In genomic region chr22:23835773-23836144, GRCh38 we compare ENCODE assay signal across 14 cellular contexts. TPM values are rescaled to one million over a fixed set of nuclear protein-coding genes. Genes with fewer than 3 reads are reported as not detected.
DNase-seq lines count a peak whose midpoint lies in the region; ATAC-seq, FAIRE-seq and TF ChIP-seq lines count a peak whose summit lies in the region.
"Had no signal": no experiment of that assay in that cellular context is flagged by ENCODE, and none has a peak within 500 bp of the region (broad histone marks: within the 10 kb centered on the region; RNA-seq: fewer than 3 reads in every experiment).

No MANE protein-coding gene starts in this region.

- H3K27ac Mint-ChIP-seq in activated CD4-positive, alpha-beta T cell treated with anti-CD3 and anti-CD28 coated beads for 36 hours = peak overlapping the region; percentile 11
- H3K27ac Mint-ChIP-seq in activated T-helper 1 cell treated with anti-CD3 and anti-CD28 coated beads, Interleukin-12 subunit alpha, Interleukin-12 subunit beta, Interleukin-2, Interleukin-4 antibody, amounts not matched to agents 30 ng/mL and 10 ng/mL and 1 ng/mL, durations not matched to agents 14 hours and 24 hours and 36 hours = peak overlapping the region; percentile 40
- no peak overlapping the region for H3K27ac Mint-ChIP-seq in GM23338

- peaks cover 6% of the 10 kb centered on the region; the same call in 1 of the 2 replicates for H3F3A ChIP-seq in GM23338 (replicated peaks; ENCODE audit: low read depth)

- H3K27me3 ChIP-seq in HepG2 (ENCODE audit: control insufficient read depth in 1 of 2, insufficient read depth in 2 of 2, low read length in 2 of 2) = no peaks in the 10 kb centered on the region
- no peaks in the 10 kb centered on the region for H3K27me3 ChIP-seq in stomach
- no peaks in the 10 kb centered on the region for H3K27me3 ChIP-seq in GM23338 (ENCODE audit: insufficient read depth)
- H3K27me3 ChIP-seq: adrenal gland had no signal

- DNase-seq in activated CD4-positive, alpha-beta T cell treated with anti-CD3 and anti-CD28 coated beads for 36 hours = no peak
- no peak for DNase-seq in activated CD4-positive, alpha-beta T cell treated with anti-CD3 and anti-CD28 coated beads, Interleukin-2, amount 50 U/mL, for 4 hours
- no peak for DNase-seq in activated T-helper 1 cell treated with anti-CD3 and anti-CD28 coated beads, Interleukin-12 subunit alpha, Interleukin-12 subunit beta, Interleukin-2, Interleukin-4 antibody, amounts not matched to agents 30 ng/mL and 10 ng/mL and 1 ng/mL, durations not matched to agents 14 hours and 24 hours and 36 hours (ENCODE audit: low spot score)
- no peak for DNase-seq in HepG2 (ENCODE audit: low spot score)
- no peak for DNase-seq in stomach
- no peak for DNase-seq in GM23338 (ENCODE audit: low spot score)
- DNase-seq in SKM-1 (lab: John Stamatoyannopoulos, UW; ENCODE audit: unreplicated experiment) = no peak
- no peak for DNase-seq in stimulated activated CD4-positive, alpha-beta T cell treated with anti-CD3 and anti-CD28 coated beads, Interleukin-2, amount 100 ng/mL, for 48 hours
- DNase-seq: Calu3, OCI-M1, trophoblast cell had no signal

- H3K9me3 ChIP-seq in HepG2 (ENCODE audit: low read length) (no peaks in the 10 kb centered on the region), stomach (no peaks in the 10 kb centered on the region)
- H3K9me3 ChIP-seq: adrenal gland had no signal

- no peaks in the 10 kb centered on the region for H3K4me1 ChIP-seq in HepG2 (ENCODE audit: insufficient read depth, low read length)
- peaks cover 29 to 74% (median 56%) of the 10 kb centered on the region in 4 donors for H3K4me1 ChIP-seq in stomach
- H3K4me1 ChIP-seq in GM23338 (ENCODE audit: insufficient read depth) = peaks cover 6% of the 10 kb centered on the region; the same call in 1 of the 2 replicates

- WGBS in HepG2 (ENCODE audit: low lambda C conversion rate) = 81% methylated on average over 6 of the region's 9 CpGs
- 40 to 50% (median 42%) methylated on average over 9 of the region's 9 CpGs for WGBS in stomach, 5 donors

- POLR2A ChIA-PET in activated CD4-positive, alpha-beta T cell treated with anti-CD3 and anti-CD28 coated beads for 36 hours (lab: Charles Lee) = no interaction called here
- POLR2A ChIA-PET in HepG2 (lab: Yijun Ruan, JAX) = no interaction called here

- TF ChIP-seq RAD21 in HepG2 (CRISPR knock-in tag; IDR thresholded peaks at IDR 0.05) = no peak

- no peaks in the 10 kb centered on the region for H3K9me3 Mint-ChIP-seq in activated CD4-positive, alpha-beta T cell treated with anti-CD3 and anti-CD28 coated beads for 36 hours (ENCODE audit: low read depth)
- no peaks in the 10 kb centered on the region for H3K9me3 Mint-ChIP-seq in activated T-helper 1 cell treated with anti-CD3 and anti-CD28 coated beads, Interleukin-12 subunit alpha, Interleukin-12 subunit beta, Interleukin-2, Interleukin-4 antibody, amounts not matched to agents 30 ng/mL and 10 ng/mL and 1 ng/mL, durations not matched to agents 14 hours and 24 hours and 36 hours
- H3K9me3 Mint-ChIP-seq in GM23338 = peaks cover 3% of the 10 kb centered on the region; the same call in 1 of the 3 replicates

- H3K9ac ChIP-seq in HepG2 (ENCODE audit: insufficient read depth, low read depth, low read length) = no peak overlapping the region

- peaks cover 19% of the 10 kb centered on the region for H3K4me1 Mint-ChIP-seq in activated CD4-positive, alpha-beta T cell treated with anti-CD3 and anti-CD28 coated beads for 36 hours
- H3K4me1 Mint-ChIP-seq in activated T-helper 1 cell treated with anti-CD3 and anti-CD28 coated beads, Interleukin-12 subunit alpha, Interleukin-12 subunit beta, Interleukin-2, Interleukin-4 antibody, amounts not matched to agents 30 ng/mL and 10 ng/mL and 1 ng/mL, durations not matched to agents 14 hours and 24 hours and 36 hours (ENCODE audit: low read depth) = peaks cover 31% of the 10 kb centered on the region
- H3K4me1 Mint-ChIP-seq in GM23338 = peaks cover 14% of the 10 kb centered on the region

- in situ Hi-C loops in HepG2 (cut with HindIII; ENCODE audit: extremely low pct_ligation_motif_present, low pct_unique_long_range_greater_than_20kb) = loop anchor here (25.0 kb wide), 1 partner anchor 223 kb away; no protein-coding TSS in a partner anchor

- H2AFZ ChIP-seq in HepG2 (ENCODE audit: low read length) = no peak overlapping the region
- no peak overlapping the region for H2AFZ ChIP-seq in GM23338

- TF ChIP-seq EP300 in HepG2 (IDR thresholded peaks at IDR 0.05; ENCODE audit: low read depth in 2 of 2, low read length in 2 of 2) (no peak), HepG2 (CRISPR knock-in tag; IDR thresholded peaks at IDR 0.05; ENCODE audit: borderline replicate concordance) (no peak), stomach (IDR thresholded peaks at IDR 0.05) (no peak)

- H3K4me3 ChIP-seq in HepG2 (replicated peaks in 1 of 3; ENCODE audit: insufficient read depth in 1 of 3, low read depth in 2 of 3, low read length in 3 of 3) (no peak overlapping the region), stomach (no peak overlapping the region), GM23338 (no peak overlapping the region)
- H3K4me3 ChIP-seq: adrenal gland had no signal

- no peak overlapping the region for H3K4me3 Mint-ChIP-seq in activated CD4-positive, alpha-beta T cell treated with anti-CD3 and anti-CD28 coated beads for 36 hours
- peak overlapping the region; percentile 26 for H3K4me3 Mint-ChIP-seq in activated T-helper 1 cell treated with anti-CD3 and anti-CD28 coated beads, Interleukin-12 subunit alpha, Interleukin-12 subunit beta, Interleukin-2, Interleukin-4 antibody, amounts not matched to agents 30 ng/mL and 10 ng/mL and 1 ng/mL, durations not matched to agents 14 hours and 24 hours and 36 hours
- H3K4me3 Mint-ChIP-seq in GM23338 = no peak overlapping the region

- H3K27ac ChIP-seq in HepG2 (ENCODE audit: extremely low read length, insufficient read depth, low read length) (no peak overlapping the region), stomach (peak overlapping the region; percentile 44 to 65 (median 61)), GM23338 (ENCODE audit: low read depth) (no peak overlapping the region)
- H3K27ac ChIP-seq: HL-60 had no signal

- BruUV-seq in HepG2 (replicated peaks; lab: Mats Ljungman, UMichigan) = no TSS peak

- H3K27me3 Mint-ChIP-seq in activated CD4-positive, alpha-beta T cell treated with anti-CD3 and anti-CD28 coated beads for 36 hours = peaks cover 2% of the 10 kb centered on the region
- no peaks in the 10 kb centered on the region for H3K27me3 Mint-ChIP-seq in activated T-helper 1 cell treated with anti-CD3 and anti-CD28 coated beads, Interleukin-12 subunit alpha, Interleukin-12 subunit beta, Interleukin-2, Interleukin-4 antibody, amounts not matched to agents 30 ng/mL and 10 ng/mL and 1 ng/mL, durations not matched to agents 14 hours and 24 hours and 36 hours (ENCODE audit: insufficient read depth)
- H3K27me3 Mint-ChIP-seq in GM23338 (ENCODE audit: insufficient read depth, low read depth, poor library complexity) = peaks cover 25% of the 10 kb centered on the region

- peaks cover 2% of the 10 kb centered on the region for H3K36me3 Mint-ChIP-seq in activated CD4-positive, alpha-beta T cell treated with anti-CD3 and anti-CD28 coated beads for 36 hours (ENCODE audit: low read depth)
- H3K36me3 Mint-ChIP-seq in activated T-helper 1 cell treated with anti-CD3 and anti-CD28 coated beads, Interleukin-12 subunit alpha, Interleukin-12 subunit beta, Interleukin-2, Interleukin-4 antibody, amounts not matched to agents 30 ng/mL and 10 ng/mL and 1 ng/mL, durations not matched to agents 14 hours and 24 hours and 36 hours (ENCODE audit: low read depth) = peaks cover 10% of the 10 kb centered on the region
- peaks cover 14% of the 10 kb centered on the region for H3K36me3 Mint-ChIP-seq in GM23338 (ENCODE audit: low read depth)

- TF ChIP-seq POLR2A in HepG2 (IDR thresholded peaks at IDR 0.05; ENCODE audit: insufficient read depth in 1 of 2, low read depth in 2 of 2, low read length in 2 of 2) (no peak), stomach (IDR thresholded peaks at IDR 0.05) (no peak)

- H3K79me2 ChIP-seq in HepG2 (ENCODE audit: insufficient read depth, low read length) (no peaks in the 10 kb centered on the region), GM23338 (replicated peaks; ENCODE audit: insufficient read depth) (no peaks in the 10 kb centered on the region)

- CTCF ChIA-PET in activated CD4-positive, alpha-beta T cell treated with anti-CD3 and anti-CD28 coated beads for 36 hours (lab: Charles Lee) = interaction anchor here (1.4 kb wide), 1 partner anchor 14 kb away, joined by 7 read pairs; no protein-coding TSS in a partner anchor
- CTCF ChIA-PET in HepG2 (lab: Yijun Ruan, JAX; ENCODE audit: low intra/inter-chr PET ratio, low total read pairs) = no interaction called here

- H3K4me2 ChIP-seq in HepG2 (ENCODE audit: low read depth, low read length) (no peak overlapping the region), GM23338 (no peak overlapping the region)

- H4K20me1 ChIP-seq in HepG2 (ENCODE audit: insufficient read depth, low read length) (no peaks in the 10 kb centered on the region), GM23338 (replicated peaks; ENCODE audit: insufficient read depth) (peaks cover 8% of the 10 kb centered on the region; the same call in 1 of the 2 replicates)

- no peak for ATAC-seq in activated CD4-positive, alpha-beta T cell treated with anti-CD3 and anti-CD28 coated beads for 36 hours
- no peak for ATAC-seq in HepG2
- ATAC-seq in GM23338 = no peak

- H3K36me3 ChIP-seq in HepG2 (replicated peaks in 1 of 2; ENCODE audit: control insufficient read depth in 1 of 2, insufficient read depth in 2 of 2, low read length in 2 of 2) = peaks cover 29 to 51% of the 10 kb centered on the region in 2 experiments; a peak in 4 of 5 replicates
- H3K36me3 ChIP-seq in stomach = peaks cover 17 to 65% (median 61%) of the 10 kb centered on the region in 4 donors
- no peaks in the 10 kb centered on the region for H3K36me3 ChIP-seq in GM23338 (ENCODE audit: insufficient read depth)

- intact Hi-C loops in activated CD4-positive, alpha-beta T cell treated with anti-CD3 and anti-CD28 coated beads for 36 hours (cut with DNase I, micrococcal nuclease) = loop anchor here in 1 of 2 experiments (10.0 kb wide), 1 partner anchor 621 kb away; no protein-coding TSS in a partner anchor
- intact Hi-C loops in activated T-helper 1 cell treated with anti-CD3 and anti-CD28 coated beads, Interleukin-12 subunit alpha, Interleukin-12 subunit beta, Interleukin-2, Interleukin-4 antibody, amounts not matched to agents 30 ng/mL and 10 ng/mL and 1 ng/mL, durations not matched to agents 14 hours and 24 hours and 36 hours (cut with micrococcal nuclease) = no loop called here
- intact Hi-C loops in HepG2 (cut with micrococcal nuclease; ENCODE audit: unreplicated experiment) (no loop called here), stomach (cut with DNase I; ENCODE audit: low total_unique reads) (no loop called here)

- TF ChIP-seq CTCF in HepG2 (CRISPR knock-in tag; IDR thresholded peaks at IDR 0.05) = no peak
- TF ChIP-seq CTCF in stomach (IDR thresholded peaks at IDR 0.05) = no peak
- no peak for TF ChIP-seq CTCF in GM23338 (conservative IDR thresholded peaks at IDR 0.05; ENCODE audit: low read depth in 2 of 2)

- no peak for FAIRE-seq in HepG2 (lab: Jason Lieb, UNC)
- FAIRE-seq: A204.1 had no signal

- no peaks in the 10 kb centered on the region for H3K9me2 ChIP-seq in GM23338 (ENCODE audit: insufficient read depth)

RNA-seq across cellular contexts. Expression of gene DERL3, which starts 3.0 kb away (rescaled TPM):
- 1 to 10 TPM; 5.2 to 5.7 TPM for total RNA-seq in activated CD4-positive, alpha-beta T cell treated with anti-CD3 and anti-CD28 coated beads for 36 hours
- total RNA-seq in activated T-helper 1 cell treated with anti-CD3 and anti-CD28 coated beads, Interleukin-12 subunit alpha, Interleukin-12 subunit beta, Interleukin-2, Interleukin-4 antibody, amounts not matched to agents 30 ng/mL and 10 ng/mL and 1 ng/mL, durations not matched to agents 14 hours and 24 hours and 36 hours = 13.8 and 18.8 TPM in 2 replicates
- total RNA-seq in HepG2 (2016; rRNA removed; fragmentation: Illumina TruSeq; extraction: Trizol) (not detected in 2 replicates), stomach (10 to 100 TPM in 2 of 5 donors, 1 to 10 TPM in 2, under 1 TPM in 1; 0.45 to 24.1 (median 5.2) TPM)
- not detected in 2 replicates for total RNA-seq in HepG2 (2016; cell fraction: cytosol; rRNA removed; fragmentation: Illumina TruSeq; extraction: Trizol; ENCODE audit: low read depth)
- not detected in 2 replicates for total RNA-seq in HepG2 (2016; cell fraction: insoluble cytoplasmic fraction; rRNA removed; fragmentation: Illumina TruSeq; extraction: Trizol)
- total RNA-seq in HepG2 (2016; cell fraction: membrane; rRNA removed; fragmentation: Illumina TruSeq; extraction: Trizol) = not detected in 2 replicates
- total RNA-seq in HepG2 (2016; cell fraction: nucleus; rRNA removed; fragmentation: Illumina TruSeq; extraction: Trizol) = not detected in 2 replicates
- polyA plus RNA-seq in HepG2 (2011; rRNA removed) (not detected in 2 replicates), stomach (10 to 100 TPM in 1 of 3 donors, 1 to 10 TPM in 2; 6.2 to 24.5 (median 7.9) TPM), GM23338 (2016; fragmentation: Nextera tagmentation; extraction: Ambion mirVana) (16.6 and 19.5 TPM in 2 replicates)
- polyA plus RNA-seq in HepG2 (2011; cell fraction: cytosol; rRNA removed) = not detected in 2 replicates
- not detected in 2 replicates for polyA plus RNA-seq in HepG2 (2011; cell fraction: nucleus; rRNA removed)
- 0.07 TPM in 1 of 2 replicates, not detected in the other for polyA plus RNA-seq in HepG2 (2012)
- polyA plus RNA-seq in HepG2 (2016; cell fraction: cytosol; fragmentation: Illumina TruSeq; extraction: Trizol; ENCODE audit: low read depth) = not detected in 2 replicates
- not detected in 2 replicates for polyA plus RNA-seq in HepG2 (2016; cell fraction: insoluble cytoplasmic fraction; fragmentation: Illumina TruSeq; extraction: Trizol; ENCODE audit: low read depth)
- polyA plus RNA-seq in HepG2 (2016; cell fraction: membrane; fragmentation: Illumina TruSeq; extraction: Trizol; ENCODE audit: low read depth) = not detected in 2 replicates
- polyA plus RNA-seq in HepG2 (2016; cell fraction: nucleus; fragmentation: Illumina TruSeq; extraction: Trizol; ENCODE audit: insufficient read depth, low read depth) = not detected in 2 replicates
- polyA minus RNA-seq in HepG2 (2011; rRNA and poly(A)+ RNA removed; ENCODE audit: low replicate concordance) = 1.4 TPM in 1 of 2 replicates, not detected in the other
- not detected in 2 replicates for polyA minus RNA-seq in HepG2 (2011; cell fraction: cytosol; rRNA and poly(A)+ RNA removed)
- not detected in 2 replicates for polyA minus RNA-seq in HepG2 (2011; cell fraction: nucleus; rRNA and poly(A)+ RNA removed)
- total RNA-seq in GM23338 (2014; rRNA removed; shearing (Covaris generic)) = 10.6 and 13.6 TPM in 2 replicates

RNA-seq across cellular contexts. Expression of gene SLC2A11, which starts 21.9 kb away (rescaled TPM):
- 1 to 10 TPM; 7.6 to 7.7 TPM for total RNA-seq in activated CD4-positive, alpha-beta T cell treated with anti-CD3 and anti-CD28 coated beads for 36 hours
- 8.3 and 8.4 TPM in 2 replicates for total RNA-seq in activated T-helper 1 cell treated with anti-CD3 and anti-CD28 coated beads, Interleukin-12 subunit alpha, Interleukin-12 subunit beta, Interleukin-2, Interleukin-4 antibody, amounts not matched to agents 30 ng/mL and 10 ng/mL and 1 ng/mL, durations not matched to agents 14 hours and 24 hours and 36 hours
- 8.9 and 15.2 TPM in 2 replicates for total RNA-seq in HepG2 (2016; rRNA removed; fragmentation: Illumina TruSeq; extraction: Trizol)
- total RNA-seq in HepG2 (2016; cell fraction: cytosol; rRNA removed; fragmentation: Illumina TruSeq; extraction: Trizol; ENCODE audit: low read depth) = 9.3 TPM in 2 replicates
- 9.3 and 15.6 TPM in 2 replicates for total RNA-seq in HepG2 (2016; cell fraction: insoluble cytoplasmic fraction; rRNA removed; fragmentation: Illumina TruSeq; extraction: Trizol)
- 18.3 and 19.5 TPM in 2 replicates for total RNA-seq in HepG2 (2016; cell fraction: membrane; rRNA removed; fragmentation: Illumina TruSeq; extraction: Trizol)
- total RNA-seq in HepG2 (2016; cell fraction: nucleus; rRNA removed; fragmentation: Illumina TruSeq; extraction: Trizol) = 16.4 and 16.6 TPM in 2 replicates
- polyA plus RNA-seq in HepG2 (2011; rRNA removed) = 15.4 and 18.6 TPM in 2 replicates
- polyA plus RNA-seq in HepG2 (2011; cell fraction: cytosol; rRNA removed) = 16.1 and 19.7 TPM in 2 replicates
- 28.4 and 31.3 TPM in 2 replicates for polyA plus RNA-seq in HepG2 (2011; cell fraction: nucleus; rRNA removed)
- 11.1 and 17.5 TPM in 2 replicates for polyA plus RNA-seq in HepG2 (2012)
- polyA plus RNA-seq in HepG2 (2016; cell fraction: cytosol; fragmentation: Illumina TruSeq; extraction: Trizol; ENCODE audit: low read depth) = 16.2 and 17.4 TPM in 2 replicates
- 8.6 and 11.3 TPM in 2 replicates for polyA plus RNA-seq in HepG2 (2016; cell fraction: insoluble cytoplasmic fraction; fragmentation: Illumina TruSeq; extraction: Trizol; ENCODE audit: low read depth)
- polyA plus RNA-seq in HepG2 (2016; cell fraction: membrane; fragmentation: Illumina TruSeq; extraction: Trizol; ENCODE audit: low read depth) = 16.1 and 17.7 TPM in 2 replicates
- 31.8 and 34.3 TPM in 2 replicates for polyA plus RNA-seq in HepG2 (2016; cell fraction: nucleus; fragmentation: Illumina TruSeq; extraction: Trizol; ENCODE audit: insufficient read depth, low read depth)
- polyA minus RNA-seq in HepG2 (2011; rRNA and poly(A)+ RNA removed; ENCODE audit: low replicate concordance) = 11.5 and 32.8 TPM in 2 replicates
- 4.7 and 5.8 TPM in 2 replicates for polyA minus RNA-seq in HepG2 (2011; cell fraction: cytosol; rRNA and poly(A)+ RNA removed)
- 21.2 and 32.8 TPM in 2 replicates for polyA minus RNA-seq in HepG2 (2011; cell fraction: nucleus; rRNA and poly(A)+ RNA removed)
- total RNA-seq in stomach = 10 to 100 TPM in 1 of 5 donors, 1 to 10 TPM in 4; 3.2 to 10.3 (median 6.6) TPM
- 1 to 10 TPM; 5.8 to 9.1 (median 6.7) TPM for polyA plus RNA-seq in stomach
- 15.1 and 21.8 TPM in 2 replicates for total RNA-seq in GM23338 (2014; rRNA removed; shearing (Covaris generic))
- 7.1 and 7.4 TPM in 2 replicates for polyA plus RNA-seq in GM23338 (2016; fragmentation: Nextera tagmentation; extraction: Ambion mirVana)

RNA-seq across cellular contexts. Expression of gene SMARCB1, which starts 49.0 kb away (rescaled TPM):
- total RNA-seq in activated CD4-positive, alpha-beta T cell treated with anti-CD3 and anti-CD28 coated beads for 36 hours = 10 to 100 TPM; 78.2 to 95.2 TPM
- total RNA-seq in activated T-helper 1 cell treated with anti-CD3 and anti-CD28 coated beads, Interleukin-12 subunit alpha, Interleukin-12 subunit beta, Interleukin-2, Interleukin-4 antibody, amounts not matched to agents 30 ng/mL and 10 ng/mL and 1 ng/mL, durations not matched to agents 14 hours and 24 hours and 36 hours = 92.4 and 99.8 TPM in 2 replicates
- total RNA-seq in HepG2 (2016; rRNA removed; fragmentation: Illumina TruSeq; extraction: Trizol) (74.0 and 75.8 TPM in 2 replicates), stomach (10 to 100 TPM; 13.4 to 74.6 (median 48.2) TPM)
- 49.5 and 56.5 TPM in 2 replicates for total RNA-seq in HepG2 (2016; cell fraction: cytosol; rRNA removed; fragmentation: Illumina TruSeq; extraction: Trizol; ENCODE audit: low read depth)
- total RNA-seq in HepG2 (2016; cell fraction: insoluble cytoplasmic fraction; rRNA removed; fragmentation: Illumina TruSeq; extraction: Trizol) = 57.1 and 69.6 TPM in 2 replicates
- total RNA-seq in HepG2 (2016; cell fraction: membrane; rRNA removed; fragmentation: Illumina TruSeq; extraction: Trizol) = 60.2 and 66.9 TPM in 2 replicates
- 33.7 and 37.0 TPM in 2 replicates for total RNA-seq in HepG2 (2016; cell fraction: nucleus; rRNA removed; fragmentation: Illumina TruSeq; extraction: Trizol)
- polyA plus RNA-seq in HepG2 (2011; rRNA removed) (150 and 166 TPM in 2 replicates), stomach (10 to 100 TPM; 34.0 to 44.4 (median 37.2) TPM), GM23338 (2016; fragmentation: Nextera tagmentation; extraction: Ambion mirVana) (113 and 114 TPM in 2 replicates)
- polyA plus RNA-seq in HepG2 (2011; cell fraction: cytosol; rRNA removed) = 110 and 129 TPM in 2 replicates
- polyA plus RNA-seq in HepG2 (2011; cell fraction: nucleus; rRNA removed) = 88.0 and 96.6 TPM in 2 replicates
- 99.4 and 113 TPM in 2 replicates for polyA plus RNA-seq in HepG2 (2012)
- 78.3 and 90.9 TPM in 2 replicates for polyA plus RNA-seq in HepG2 (2016; cell fraction: cytosol; fragmentation: Illumina TruSeq; extraction: Trizol; ENCODE audit: low read depth)
- polyA plus RNA-seq in HepG2 (2016; cell fraction: insoluble cytoplasmic fraction; fragmentation: Illumina TruSeq; extraction: Trizol; ENCODE audit: low read depth) = 127 and 143 TPM in 2 replicates
- polyA plus RNA-seq in HepG2 (2016; cell fraction: membrane; fragmentation: Illumina TruSeq; extraction: Trizol; ENCODE audit: low read depth) = 82.2 and 92.9 TPM in 2 replicates
- 92.2 and 94.0 TPM in 2 replicates for polyA plus RNA-seq in HepG2 (2016; cell fraction: nucleus; fragmentation: Illumina TruSeq; extraction: Trizol; ENCODE audit: insufficient read depth, low read depth)
- 77.2 and 97.6 TPM in 2 replicates for polyA minus RNA-seq in HepG2 (2011; rRNA and poly(A)+ RNA removed; ENCODE audit: low replicate concordance)
- polyA minus RNA-seq in HepG2 (2011; cell fraction: cytosol; rRNA and poly(A)+ RNA removed) = 35.3 and 48.0 TPM in 2 replicates
- polyA minus RNA-seq in HepG2 (2011; cell fraction: nucleus; rRNA and poly(A)+ RNA removed) = 55.2 and 55.9 TPM in 2 replicates
- 115 and 132 TPM in 2 replicates for total RNA-seq in GM23338 (2014; rRNA removed; shearing (Covaris generic))

RNA-seq across cellular contexts. Expression of gene MIF, which starts 58.4 kb away (rescaled TPM):
- 1,000 to 10,000 TPM; 1,478 to 1,739 TPM for total RNA-seq in activated CD4-positive, alpha-beta T cell treated with anti-CD3 and anti-CD28 coated beads for 36 hours
- total RNA-seq in activated T-helper 1 cell treated with anti-CD3 and anti-CD28 coated beads, Interleukin-12 subunit alpha, Interleukin-12 subunit beta, Interleukin-2, Interleukin-4 antibody, amounts not matched to agents 30 ng/mL and 10 ng/mL and 1 ng/mL, durations not matched to agents 14 hours and 24 hours and 36 hours = 1,136 and 1,212 TPM in 2 replicates
- total RNA-seq in HepG2 (2016; rRNA removed; fragmentation: Illumina TruSeq; extraction: Trizol) (537 and 634 TPM in 2 replicates), stomach (100 to 1,000 TPM in 4 of 5 donors, 10 to 100 TPM in 1; 59.5 to 293 (median 214) TPM)
- total RNA-seq in HepG2 (2016; cell fraction: cytosol; rRNA removed; fragmentation: Illumina TruSeq; extraction: Trizol; ENCODE audit: low read depth) = 570 and 829 TPM in 2 replicates
- total RNA-seq in HepG2 (2016; cell fraction: insoluble cytoplasmic fraction; rRNA removed; fragmentation: Illumina TruSeq; extraction: Trizol) = 593 and 629 TPM in 2 replicates
- total RNA-seq in HepG2 (2016; cell fraction: membrane; rRNA removed; fragmentation: Illumina TruSeq; extraction: Trizol) = 414 and 621 TPM in 2 replicates
- total RNA-seq in HepG2 (2016; cell fraction: nucleus; rRNA removed; fragmentation: Illumina TruSeq; extraction: Trizol) = 204 and 221 TPM in 2 replicates
- polyA plus RNA-seq in HepG2 (2011; rRNA removed) (675 and 735 TPM in 2 replicates), stomach (100 to 1,000 TPM; 496 to 940 (median 891) TPM), GM23338 (2016; fragmentation: Nextera tagmentation; extraction: Ambion mirVana) (5,205 and 5,707 TPM in 2 replicates)
- 339 and 935 TPM in 2 replicates for polyA plus RNA-seq in HepG2 (2011; cell fraction: cytosol; rRNA removed)
- 393 and 522 TPM in 2 replicates for polyA plus RNA-seq in HepG2 (2011; cell fraction: nucleus; rRNA removed)
- polyA plus RNA-seq in HepG2 (2012) = 517 and 606 TPM in 2 replicates
- 534 and 721 TPM in 2 replicates for polyA plus RNA-seq in HepG2 (2016; cell fraction: cytosol; fragmentation: Illumina TruSeq; extraction: Trizol; ENCODE audit: low read depth)
- polyA plus RNA-seq in HepG2 (2016; cell fraction: insoluble cytoplasmic fraction; fragmentation: Illumina TruSeq; extraction: Trizol; ENCODE audit: low read depth) = 399 and 403 TPM in 2 replicates
- polyA plus RNA-seq in HepG2 (2016; cell fraction: membrane; fragmentation: Illumina TruSeq; extraction: Trizol; ENCODE audit: low read depth) = 347 and 448 TPM in 2 replicates
- polyA plus RNA-seq in HepG2 (2016; cell fraction: nucleus; fragmentation: Illumina TruSeq; extraction: Trizol; ENCODE audit: insufficient read depth, low read depth) = 271 and 272 TPM in 2 replicates
- 92.9 and 418 TPM in 2 replicates for polyA minus RNA-seq in HepG2 (2011; rRNA and poly(A)+ RNA removed; ENCODE audit: low replicate concordance)
- polyA minus RNA-seq in HepG2 (2011; cell fraction: cytosol; rRNA and poly(A)+ RNA removed) = 359 and 483 TPM in 2 replicates
- polyA minus RNA-seq in HepG2 (2011; cell fraction: nucleus; rRNA and poly(A)+ RNA removed) = 37.5 and 61.4 TPM in 2 replicates
- total RNA-seq in GM23338 (2014; rRNA removed; shearing (Covaris generic)) = 800 and 881 TPM in 2 replicates

Comparison
In these comparisons a context has a peak if more than half of its experiments do, and no peak if none do; other contexts are left out.
1. H3K27ac ChIP-seq: peak in stomach (5 of 5); none in HepG2 (single experiment) and GM23338 (single experiment).